8 cellular contexts compared by ENCODE assay signal in the genomic region with DNA sequence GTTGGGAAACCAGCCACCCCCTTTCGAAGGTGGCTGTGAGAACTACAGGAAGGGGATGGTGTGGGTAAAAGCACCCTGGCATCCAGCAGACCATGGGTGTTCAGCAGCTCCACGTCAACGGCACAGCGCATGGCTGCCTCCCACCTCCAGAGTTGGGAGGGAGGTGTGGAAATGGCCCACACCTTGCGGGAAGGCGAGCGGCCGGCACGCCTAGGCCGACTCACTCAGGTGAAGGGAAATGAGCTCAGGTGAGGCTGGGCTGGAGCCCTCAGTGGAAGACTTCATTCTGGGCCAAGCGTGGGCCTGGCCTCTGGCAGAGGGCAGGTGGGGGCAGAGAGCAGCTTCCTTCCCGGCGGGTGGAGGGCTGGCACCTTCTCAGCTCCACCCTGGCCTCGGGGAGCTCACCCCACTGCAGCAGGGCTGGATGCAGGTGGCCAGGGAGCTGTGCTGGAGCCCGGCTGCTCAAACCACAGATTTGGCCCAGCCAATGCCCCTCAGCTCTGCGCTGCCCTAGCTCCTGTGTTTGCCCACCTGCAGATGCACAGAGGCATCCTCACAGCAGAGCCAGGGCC. TPM values are rescaled to one million over a fixed set of nuclear protein-coding genes. Genes with fewer than 3 reads are reported as not detected.
A peak's percentile ranks its signal among the peaks of the same experiment; 100 is the strongest.
DNase-seq lines count a peak whose midpoint lies in the region; ATAC-seq and TF ChIP-seq lines count a peak whose summit lies in the region.

No MANE protein-coding gene starts in this region.

- no peaks in the 10 kb centered on the region for H3K27me3 ChIP-seq in Loucy (ENCODE audit: insufficient read depth, low read length, poor library complexity, severe bottlenecking)
- H3K27me3 ChIP-seq in brain microvascular endothelial cell (replicated peaks), result no peaks in the 10 kb centered on the region
- H3K27me3 ChIP-seq in psoas muscle (ENCODE audit: insufficient read depth in 3 of 3, low read length in 2 of 3), result no peaks in the 10 kb centered on the region

- in situ Hi-C loops in brain microvascular endothelial cell (cut with HindIII; ENCODE audit: low pct_ligation_motif_present, low sequenced_read_pairs), result no loop called here

- peaks cover 1 to 2% of the 10 kb centered on the region in 2 donors for H3K9me3 Mint-ChIP-seq in activated T-cell treated with anti-CD3 and anti-CD28 coated beads, Interleukin-2, amount 50 U/mL, for 72 hours

- peak; percentile 55 to 59 for ATAC-seq in activated T-cell treated with anti-CD3 and anti-CD28 coated beads, Interleukin-2, amount 50 U/mL, for 72 hours (replicated peaks in 1 of 2)
- no peak for ATAC-seq in psoas muscle
- ATAC-seq in GM18873 (IDR thresholded peaks at IDR 0.05; ENCODE audit: low FRiP score, unreplicated experiment), result no peak
- ATAC-seq in GM21786 (IDR thresholded peaks at IDR 0.05; ENCODE audit: unreplicated experiment), result no peak

- intact Hi-C loops in psoas muscle (cut with DNase I), result no loop called here

- H3K9me3 ChIP-seq in Loucy (ENCODE audit: insufficient read depth, low read depth, low read length), result no peaks in the 10 kb centered on the region
- no peaks in the 10 kb centered on the region for H3K9me3 ChIP-seq in psoas muscle

- peaks cover 4 to 7% of the 10 kb centered on the region in 2 donors for H3K36me3 Mint-ChIP-seq in activated T-cell treated with anti-CD3 and anti-CD28 coated beads, Interleukin-2, amount 50 U/mL, for 72 hours (ENCODE audit: insufficient read depth in 2 of 2)

- peak overlapping the region; percentile 62 for H3K27ac ChIP-seq in brain microvascular endothelial cell
- H3K27ac ChIP-seq in psoas muscle, result peak overlapping the region; percentile 73

- no peaks in the 10 kb centered on the region for H3K36me3 ChIP-seq in Loucy (ENCODE audit: insufficient read depth, low read length)
- no peaks in the 10 kb centered on the region for H3K36me3 ChIP-seq in brain microvascular endothelial cell (replicated peaks)
- H3K36me3 ChIP-seq in psoas muscle (ENCODE audit: insufficient read depth in 1 of 2, low read depth in 1 of 2), result no peaks in the 10 kb centered on the region

- H4K20me1 ChIP-seq in Loucy (ENCODE audit: insufficient read depth, low read length, poor library complexity, severe bottlenecking), result no peaks in the 10 kb centered on the region

- no peak overlapping the region for H2AFZ ChIP-seq in Loucy (ENCODE audit: low read length)

- H3K9me2 ChIP-seq in Loucy (replicated peaks; ENCODE audit: low read depth, low read length), result no peaks in the 10 kb centered on the region

- H3K27ac Mint-ChIP-seq in activated T-cell treated with anti-CD3 and anti-CD28 coated beads, Interleukin-2, amount 50 U/mL, for 72 hours, result peak overlapping the region; percentile 97

- peaks cover 68% of the 10 kb centered on the region for H3K4me1 ChIP-seq in Loucy (ENCODE audit: insufficient read depth, low read length, poor library complexity, severe bottlenecking)
- peaks cover 29% of the 10 kb centered on the region for H3K4me1 ChIP-seq in psoas muscle

- peak overlapping the region; percentile 98 for H3K4me2 ChIP-seq in Loucy (ENCODE audit: low read depth, low read length, poor library complexity, severe bottlenecking)

- DNase-seq in activated T-cell treated with anti-CD3 and anti-CD28 coated beads, Interleukin-2, amount 50 U/mL, for 72 hours, result peak in 1 of 2 donors; percentile 58
- no peak for DNase-seq in activated T-cell treated with anti-CD3 and anti-CD28 coated beads, Interleukin-2, amount 50 U/mL, for 48 hours
- no peak for DNase-seq in brain microvascular endothelial cell
- no peak for DNase-seq in psoas muscle
- DNase-seq in cerebellar cortex (ENCODE audit: low spot score), result no peak

- H3K27me3 Mint-ChIP-seq in activated T-cell treated with anti-CD3 and anti-CD28 coated beads, Interleukin-2, amount 50 U/mL, for 72 hours (ENCODE audit: low read depth), result no peaks in the 10 kb centered on the region

- peak overlapping the region; percentile 82 to 94 for H3K4me3 Mint-ChIP-seq in activated T-cell treated with anti-CD3 and anti-CD28 coated beads, Interleukin-2, amount 50 U/mL, for 72 hours

- H3K79me2 ChIP-seq in Loucy (ENCODE audit: insufficient read depth, low read length), result peaks cover 85% of the 10 kb centered on the region

- H3F3A ChIP-seq in Loucy (ENCODE audit: low read depth), result 0 out of 2 replicates have a peak, but pooled peaks cover 14% of the 10 kb centered on the region

- H3K4me3 ChIP-seq in Loucy (ENCODE audit: low read length, poor library complexity, severe bottlenecking), result peak overlapping the region; percentile 90
- H3K4me3 ChIP-seq in brain microvascular endothelial cell (ENCODE audit: low read depth, low read length), result no peak overlapping the region
- H3K4me3 ChIP-seq in psoas muscle, result no peak overlapping the region

- TF ChIP-seq CTCF in Loucy (conservative IDR thresholded peaks at IDR 0.05; ENCODE audit: low read length) (no peak), brain microvascular endothelial cell (IDR thresholded peaks at IDR 0.05; ENCODE audit: low read depth, low read length, missing control alignments) (no peak), psoas muscle (IDR thresholded peaks at IDR 0.05) (no peak)

- 71 to 90% (median 73%) methylated on average over 16 of the region's 16 CpGs for WGBS in psoas muscle, 3 donors

- peak overlapping the region; percentile 100 for H3K9ac ChIP-seq in Loucy (ENCODE audit: low read depth, low read length, poor library complexity, severe bottlenecking)

- peaks cover 86% of the 10 kb centered on the region for H3K4me1 Mint-ChIP-seq in activated T-cell treated with anti-CD3 and anti-CD28 coated beads, Interleukin-2, amount 50 U/mL, for 72 hours (ENCODE audit: low read depth)

RNA-seq across cellular contexts. Expression of gene ALDH4A1, which starts 24.8 kb away (rescaled TPM):
- total RNA-seq in activated T-cell treated with anti-CD3 and anti-CD28 coated beads, Interleukin-2, amount 50 U/mL, for 72 hours, result 10 to 100 TPM in 1 of 2 donors, 1 to 10 TPM in 1; 8.1 to 13.1 TPM
- total RNA-seq in psoas muscle, result 10 to 100 TPM; 31.9 to 81.1 (median 47.0) TPM
- 10 to 100 TPM; 19.5 to 28.6 (median 22.7) TPM for polyA plus RNA-seq in psoas muscle

RNA-seq across cellular contexts. Expression of gene IFFO2, which starts 29.3 kb away (rescaled TPM):
- 10 to 100 TPM; 69.2 to 79.1 TPM for total RNA-seq in activated T-cell treated with anti-CD3 and anti-CD28 coated beads, Interleukin-2, amount 50 U/mL, for 72 hours
- total RNA-seq in psoas muscle, result 10 to 100 TPM in 1 of 4 donors, 1 to 10 TPM in 3; 3.7 to 14.0 (median 6.8) TPM
- polyA plus RNA-seq in psoas muscle, result 1 to 10 TPM in 2 of 3 donors, under 1 TPM in 1; 0.94 to 1.9 (median 1.2) TPM

Comparison
In these comparisons a context has a peak if more than half of its experiments do, and no peak if none do; other contexts are left out.
1. ATAC-seq: peak in activated T-cell treated with anti-CD3 and anti-CD28 coated beads, Interleukin-2, amount 50 U/mL, for 72 hours (2 of 2); none in psoas muscle (0 of 4), GM18873 (single experiment) and GM21786 (single experiment).
2. RNA of gene IFFO2, which starts 29.3 kb away (total RNA-seq): 69.2 to 79.1 TPM in activated T-cell treated with anti-CD3 and anti-CD28 coated beads, Interleukin-2, amount 50 U/mL, for 72 hours; 3.7 to 14.0 TPM in psoas muscle; every median in the first group is over 4 times any median in the second.